Comparison of ENCODE assay signal across 17 cellular contexts in genomic region chr11:19567996-19568395, GRCh38.
DNase-seq lines count a peak whose midpoint lies in the region; ATAC-seq and TF ChIP-seq lines count a peak whose summit lies in the region.
"Had no signal": no experiment of that assay in that cellular context is flagged by ENCODE, and none has a peak within 500 bp of the region (broad histone marks: within the 10 kb centered on the region; RNA-seq: fewer than 3 reads in every experiment).

No MANE protein-coding gene starts in this region.

- 87 to 93% methylated on average over 3 of the region's 3 CpGs for whole genome bisulfite sequencing in sigmoid colon, 2 donors

- H3K27me3 ChIP-seq in MG63 (no peaks in the 10 kb centered on the region), sigmoid colon (no peaks in the 10 kb centered on the region), colonic mucosa (no peaks in the 10 kb centered on the region)
- H3K27me3 ChIP-seq: BLaER1 treated with 17β-estradiol and CSF1 and Interleukin-3, amounts not matched to agents 10 nM and 100 nM had no signal

- H3K36me3 ChIP-seq in MG63 (no peaks in the 10 kb centered on the region), sigmoid colon (no peaks in the 10 kb centered on the region), colonic mucosa (no peaks in the 10 kb centered on the region)
- H3K36me3 ChIP-seq: BLaER1 treated with 17β-estradiol and CSF1 and Interleukin-3, amounts not matched to agents 10 nM and 100 nM had no signal

- no peak for TF ChIP-seq CTCF in coronary artery (IDR thresholded peaks at IDR 0.05)
- TF ChIP-seq CTCF in sigmoid colon (IDR thresholded peaks at IDR 0.05) = no peak
- no peak for TF ChIP-seq CTCF in colonic mucosa (IDR thresholded peaks at IDR 0.05)

- H3K9me3 ChIP-seq in MG63 (no peaks in the 10 kb centered on the region), sigmoid colon (no peaks in the 10 kb centered on the region), colonic mucosa (no peaks in the 10 kb centered on the region)

- H3K4me1 ChIP-seq in sigmoid colon = peaks cover 0 to 54% (median 44%) of the 10 kb centered on the region in 4 donors
- H3K4me1 ChIP-seq in colonic mucosa = no peaks in the 10 kb centered on the region
- H3K4me1 ChIP-seq: BLaER1 treated with 17β-estradiol and CSF1 and Interleukin-3, amounts not matched to agents 10 nM and 100 nM; Caco-2 had no signal

- ATAC-seq in GM21723 (IDR thresholded peaks at IDR 0.05; ENCODE audit: unreplicated experiment) = no peak
- ATAC-seq: A549; CD8-positive, alpha-beta T cell had no signal

- no peak for TF ChIP-seq EP300 in sigmoid colon (IDR thresholded peaks at IDR 0.05)

- no peak for TF ChIP-seq POLR2A in sigmoid colon (IDR thresholded peaks at IDR 0.05)

- H3K4me3 ChIP-seq in MG63 = no peak overlapping the region
- no peak overlapping the region for H3K4me3 ChIP-seq in coronary artery
- no peak overlapping the region for H3K4me3 ChIP-seq in sigmoid colon
- no peak overlapping the region for H3K4me3 ChIP-seq in colonic mucosa
- H3K4me3 ChIP-seq: A549; BLaER1 treated with 17β-estradiol and CSF1 and Interleukin-3, amounts not matched to agents 10 nM and 100 nM had no signal

- DNase-seq in MG63 (peak; percentile 11), coronary artery (ENCODE audit: low spot score) (peak; percentile 70), sigmoid colon (no peak), NAMALWA (ENCODE audit: low spot score) (no peak), colonic mucosa (no peak)
- DNase-seq: AML-193; Caco-2; Calu3; CD4-positive, alpha-beta T cell; CD8-positive, alpha-beta T cell; DMS79 treated with DMSO at 0.1 percent for 48 hours; GF-D8 had no signal

- H3K9ac ChIP-seq in colonic mucosa (ENCODE audit: low read depth in 2 of 2, low read length in 2 of 2) = no peak overlapping the region
- H3K9ac ChIP-seq: BLaER1 treated with 17β-estradiol and CSF1 and Interleukin-3, amounts not matched to agents 10 nM and 100 nM had no signal

- intact Hi-C loops in sigmoid colon (cut with DNase I) (no loop called here), colonic mucosa (cut with DNase I) (loop anchor here (10.0 kb wide), 1 partner anchor 237 kb away; no protein-coding TSS in a partner anchor)

- H3K27ac ChIP-seq in coronary artery (no peak overlapping the region), sigmoid colon (peak overlapping the region in 3 of 4 donors; percentile 90 to 93 (median 92)), colonic mucosa (no peak overlapping the region)
- H3K27ac ChIP-seq: 22Rv1; A549; BLaER1 treated with 17β-estradiol and CSF1 and Interleukin-3, amounts not matched to agents 10 nM and 100 nM; C4-2B had no signal

Comparison
In these comparisons a context has a peak if more than half of its experiments do, and no peak if none do; other contexts are left out.
1. DNase-seq: peak in MG63 (single experiment) and coronary artery (single experiment); none in sigmoid colon (single experiment), NAMALWA (single experiment) and colonic mucosa (single experiment).
2. H3K27ac ChIP-seq: peak in sigmoid colon (3 of 4); none in coronary artery (0 of 2) and colonic mucosa (single experiment).